ENCODE assay signal across 1 cellular context in the genomic region with DNA sequence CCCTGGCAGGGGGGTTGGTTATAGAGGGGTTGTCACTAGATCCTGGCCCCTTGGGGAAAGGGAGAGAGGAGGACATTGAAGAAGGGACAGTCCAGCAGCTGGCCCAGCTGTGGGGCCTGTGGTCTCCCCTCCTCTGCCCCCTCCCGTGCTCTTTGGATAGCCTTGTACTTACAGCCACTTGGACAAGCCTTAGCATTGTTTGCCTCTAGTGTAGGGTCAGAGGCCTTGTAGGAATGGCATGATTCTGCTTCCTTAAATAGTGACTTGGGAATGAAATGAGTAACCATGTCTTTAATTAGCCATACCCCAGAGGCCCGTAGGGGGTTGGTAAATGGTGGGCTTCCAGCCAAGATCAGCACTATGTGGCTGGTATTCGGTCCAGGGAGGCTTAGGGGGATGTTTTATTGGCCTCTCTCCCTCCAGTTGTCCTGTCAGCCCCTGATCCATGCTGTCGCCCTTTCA.
TF ChIP-seq lines count a peak whose summit lies in the region.

No MANE protein-coding gene starts in this region.

TF ChIP-seq in HEK293, 187 proteins besides CTCF, POLR2A, EP300 and RAD21 (continued from another document):
- TF ChIP-seq ZNF518A (tag by site-specific recombination; conservative IDR thresholded peaks at IDR 0.05; ENCODE audit: low read depth) (0 out of 2 replicates have a peak, but pooled peaks have one; percentile 33), ZXDB (tag by site-specific recombination; IDR thresholded peaks at IDR 0.05) (peak; percentile 59; the same call in 1 of the 2 replicates), FEZF1 (tag by site-specific recombination; IDR thresholded peaks at IDR 0.05) (peak; percentile 82), ZNF175 (tag by site-specific recombination; IDR thresholded peaks at IDR 0.05) (no peak), ZIC2 (tag by site-specific recombination; IDR thresholded peaks at IDR 0.05) (peak; percentile 88), PATZ1 (tag by site-specific recombination; IDR thresholded peaks at IDR 0.05) (0 out of 2 replicates have a peak, but pooled peaks have one; percentile 20), ZNF24 (tag by site-specific recombination; IDR thresholded peaks at IDR 0.05) (0 out of 2 replicates have a peak, but pooled peaks have one; percentile 56), ZBTB8A (tag by site-specific recombination; IDR thresholded peaks at IDR 0.05) (peak; percentile 79), ZNF473 (tag by site-specific recombination; IDR thresholded peaks at IDR 0.05) (no peak), ZEB2 (tag by site-specific recombination; IDR thresholded peaks at IDR 0.05) (peak; percentile 83), ZNF146 (tag by site-specific recombination; IDR thresholded peaks at IDR 0.05) (no peak), ZNF423 (tag by site-specific recombination; IDR thresholded peaks at IDR 0.05) (peak; percentile 93), HOXD13 (CRISPR knock-in tag; IDR thresholded peaks at IDR 0.05; ENCODE audit: borderline replicate concordance) (peak; percentile 79; the same call in 1 of the 2 replicates), ZNF654 (tag by site-specific recombination; IDR thresholded peaks at IDR 0.05; ENCODE audit: low read depth) (no peak), ZNF266 (tag by site-specific recombination; IDR thresholded peaks at IDR 0.05; ENCODE audit: low read depth) (no peak), ZBTB17 (tag by site-specific recombination; IDR thresholded peaks at IDR 0.05) (no peak), SCRT1 (tag by site-specific recombination; IDR thresholded peaks at IDR 0.05; ENCODE audit: borderline replicate concordance) (no peak), ZSCAN30 (tag by site-specific recombination; IDR thresholded peaks at IDR 0.05) (0 out of 2 replicates have a peak, but pooled peaks have one; percentile 42), ZBTB20 (tag by site-specific recombination; IDR thresholded peaks at IDR 0.05) (no peak), KLF10 (tag by site-specific recombination; IDR thresholded peaks at IDR 0.05) (peak; percentile 55; the same call in 1 of the 2 replicates), ZNF341 (tag by site-specific recombination; IDR thresholded peaks at IDR 0.05; ENCODE audit: low read depth) (peak; percentile 46; the same call in 1 of the 2 replicates), YY2 (tag by site-specific recombination; IDR thresholded peaks at IDR 0.05) (no peak), ZNF629 (tag by site-specific recombination; IDR thresholded peaks at IDR 0.05) (peak; percentile 78), ZNF510 (tag by site-specific recombination; IDR thresholded peaks at IDR 0.05; ENCODE audit: insufficient replicate concordance) (no peak), ZNF670 (tag by site-specific recombination; IDR thresholded peaks at IDR 0.05; ENCODE audit: low read depth) (no peak), ZBTB21 (tag by site-specific recombination; IDR thresholded peaks at IDR 0.05) (no peak), ZNF140 (tag by site-specific recombination; IDR thresholded peaks at IDR 0.05) (no peak), ZNF501 (tag by site-specific recombination; IDR thresholded peaks at IDR 0.05) (no peak), OSR2 (tag by site-specific recombination; IDR thresholded peaks at IDR 0.05) (peak; percentile 67), ZNF398 (tag by site-specific recombination; IDR thresholded peaks at IDR 0.05) (peak; percentile 42; the same call in 1 of the 2 replicates)
- TF ChIP-seq, protein P1, sequence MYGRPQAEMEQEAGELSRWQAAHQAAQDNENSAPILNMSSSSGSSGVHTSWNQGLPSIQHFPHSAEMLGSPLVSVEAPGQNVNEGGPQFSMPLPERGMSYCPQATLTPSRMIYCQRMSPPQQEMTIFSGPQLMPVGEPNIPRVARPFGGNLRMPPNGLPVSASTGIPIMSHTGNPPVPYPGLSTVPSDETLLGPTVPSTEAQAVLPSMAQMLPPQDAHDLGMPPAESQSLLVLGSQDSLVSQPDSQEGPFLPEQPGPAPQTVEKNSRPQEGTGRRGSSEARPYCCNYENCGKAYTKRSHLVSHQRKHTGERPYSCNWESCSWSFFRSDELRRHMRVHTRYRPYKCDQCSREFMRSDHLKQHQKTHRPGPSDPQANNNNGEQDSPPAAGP (tag by site-specific recombination; IDR thresholded peaks at IDR 0.05): peak; percentile 77; the same call in 1 of the 2 replicates
- TF ChIP-seq, protein P2, sequence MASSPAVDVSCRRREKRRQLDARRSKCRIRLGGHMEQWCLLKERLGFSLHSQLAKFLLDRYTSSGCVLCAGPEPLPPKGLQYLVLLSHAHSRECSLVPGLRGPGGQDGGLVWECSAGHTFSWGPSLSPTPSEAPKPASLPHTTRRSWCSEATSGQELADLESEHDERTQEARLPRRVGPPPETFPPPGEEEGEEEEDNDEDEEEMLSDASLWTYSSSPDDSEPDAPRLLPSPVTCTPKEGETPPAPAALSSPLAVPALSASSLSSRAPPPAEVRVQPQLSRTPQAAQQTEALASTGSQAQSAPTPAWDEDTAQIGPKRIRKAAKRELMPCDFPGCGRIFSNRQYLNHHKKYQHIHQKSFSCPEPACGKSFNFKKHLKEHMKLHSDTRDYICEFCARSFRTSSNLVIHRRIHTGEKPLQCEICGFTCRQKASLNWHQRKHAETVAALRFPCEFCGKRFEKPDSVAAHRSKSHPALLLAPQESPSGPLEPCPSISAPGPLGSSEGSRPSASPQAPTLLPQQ (tag by site-specific recombination; IDR thresholded peaks at IDR 0.05): 0 out of 2 replicates have a peak, but pooled peaks have one; percentile 18
- TF ChIP-seq, protein P3, sequence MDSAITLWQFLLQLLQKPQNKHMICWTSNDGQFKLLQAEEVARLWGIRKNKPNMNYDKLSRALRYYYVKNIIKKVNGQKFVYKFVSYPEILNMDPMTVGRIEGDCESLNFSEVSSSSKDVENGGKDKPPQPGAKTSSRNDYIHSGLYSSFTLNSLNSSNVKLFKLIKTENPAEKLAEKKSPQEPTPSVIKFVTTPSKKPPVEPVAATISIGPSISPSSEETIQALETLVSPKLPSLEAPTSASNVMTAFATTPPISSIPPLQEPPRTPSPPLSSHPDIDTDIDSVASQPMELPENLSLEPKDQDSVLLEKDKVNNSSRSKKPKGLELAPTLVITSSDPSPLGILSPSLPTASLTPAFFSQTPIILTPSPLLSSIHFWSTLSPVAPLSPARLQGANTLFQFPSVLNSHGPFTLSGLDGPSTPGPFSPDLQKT (IDR thresholded peaks at IDR 0.05; ENCODE audit: borderline replicate concordance, low read depth, low read length): no peak
